Comparison of ENCODE assay signal across 33 cellular contexts in genomic region chr4:7344650-7345049, GRCh38.
"Had no signal": no experiment of that assay in that cellular context is flagged by ENCODE, and none has a peak within 500 bp of the region (broad histone marks: within the 10 kb centered on the region; RNA-seq: fewer than 3 reads in every experiment).

No MANE protein-coding gene starts in this region.

- H3K4me3 ChIP-seq: ascending aorta, body of pancreas, breast epithelium, Peyer's patch, SJCRH30, SK-N-MC had no signal

- H3K27ac Mint-ChIP-seq: activated CD4-positive, alpha-beta memory T cell treated with anti-CD3 and anti-CD28 coated beads, Interleukin-2, amount 10 ng/mL, durations not matched to agents 7 days and 5 days; activated CD8-positive, alpha-beta memory T cell treated with anti-CD3 and anti-CD28 coated beads, Interleukin-2, amount 10 ng/mL, durations not matched to agents 7 days and 5 days; activated naive CD4-positive, alpha-beta T cell treated with anti-CD3 and anti-CD28 coated beads, Interleukin-2, amount 10 ng/mL, durations not matched to agents 7 days and 5 days; activated naive CD8-positive, alpha-beta T cell had no signal

- H3K27me3 ChIP-seq: ascending aorta, body of pancreas, breast epithelium, Peyer's patch, SJCRH30 had no signal

- H3K4me1 ChIP-seq: ascending aorta, body of pancreas, breast epithelium, Peyer's patch, SJCRH30 had no signal

- H3K36me3 ChIP-seq: ascending aorta, breast epithelium, Peyer's patch, SJCRH30 had no signal

- H3K36me3 Mint-ChIP-seq: activated CD8-positive, alpha-beta memory T cell treated with anti-CD3 and anti-CD28 coated beads, Interleukin-2, amount 10 ng/mL, durations not matched to agents 7 days and 5 days; activated naive CD4-positive, alpha-beta T cell treated with anti-CD3 and anti-CD28 coated beads, Interleukin-2, amount 10 ng/mL, durations not matched to agents 7 days and 5 days; activated naive CD8-positive, alpha-beta T cell had no signal

- H3K27me3 Mint-ChIP-seq: activated CD4-positive, alpha-beta memory T cell treated with anti-CD3 and anti-CD28 coated beads, Interleukin-2, amount 10 ng/mL, durations not matched to agents 7 days and 5 days; activated CD8-positive, alpha-beta memory T cell treated with anti-CD3 and anti-CD28 coated beads, Interleukin-2, amount 10 ng/mL, durations not matched to agents 7 days and 5 days; activated naive CD8-positive, alpha-beta T cell had no signal

- H3K27ac ChIP-seq: ascending aorta, body of pancreas, breast epithelium, Peyer's patch, SJCRH30, SK-N-MC, WERI-Rb-1 had no signal

- DNase-seq: activated CD4-positive, alpha-beta memory T cell treated with anti-CD3 and anti-CD28 coated beads, Interleukin-2, amount 10 ng/mL, durations not matched to agents 7 days and 5 days; activated CD4-positive, alpha-beta T cell treated with anti-CD3 and anti-CD28 coated beads for 1 hour; activated CD4-positive, alpha-beta T cell treated with anti-CD3 and anti-CD28 coated beads for 48 hours; activated CD4-positive, CD25-positive, alpha-beta regulatory T cell; activated CD8-positive, alpha-beta memory T cell treated with anti-CD3 and anti-CD28 coated beads for 24 hours; activated CD8-positive, alpha-beta memory T cell treated with anti-CD3 and anti-CD28 coated beads, Interleukin-2, amount 10 ng/mL, durations not matched to agents 7 days and 5 days; activated CD8-positive, alpha-beta memory T cell treated with anti-CD3 and anti-CD28 coated beads, Interleukin-2, amount 50 U/mL, for 48 hours; activated effector memory CD4-positive, alpha-beta T cell treated with Interleukin-2 at 50 U/mL for 16 hours; activated naive CD4-positive, alpha-beta T cell treated with anti-CD3 and anti-CD28 coated beads, Interleukin-2, amount 10 ng/mL, durations not matched to agents 7 days and 5 days; activated T-cell treated with anti-CD3 and anti-CD28 coated beads, Interleukin-2, amount 50 U/mL, for 48 hours; amniotic stem cell; body of pancreas; NCI-H1092 treated with DMSO at 0.1 percent for 48 hours; NCI-H1417; NCI-H146; NCI-H187; NCI-H2029 treated with DMSO at 0.1 percent for 48 hours; NCI-H2107; NCI-H2171; NCI-H510A; NCI-H526; NCI-H748 treated with DMSO at 0.1 percent for 48 hours; NK-92 treated with Interleukin-12 subunit alpha and Interleukin-12 subunit beta, amount 100 ng/mL, for 24 hours; PC-3; Peyer's patch; SHP77; SJCRH30; T1000; WERI-Rb-1 had no signal

- H3K4me1 Mint-ChIP-seq: activated CD4-positive, alpha-beta memory T cell treated with anti-CD3 and anti-CD28 coated beads, Interleukin-2, amount 10 ng/mL, durations not matched to agents 7 days and 5 days; activated CD8-positive, alpha-beta memory T cell treated with anti-CD3 and anti-CD28 coated beads, Interleukin-2, amount 10 ng/mL, durations not matched to agents 7 days and 5 days; activated naive CD4-positive, alpha-beta T cell treated with anti-CD3 and anti-CD28 coated beads, Interleukin-2, amount 10 ng/mL, durations not matched to agents 7 days and 5 days had no signal

- ATAC-seq: activated CD8-positive, alpha-beta memory T cell treated with anti-CD3 and anti-CD28 coated beads, Interleukin-2, amount 10 ng/mL, durations not matched to agents 7 days and 5 days; body of pancreas; PC-3 had no signal

- H3K4me3 Mint-ChIP-seq: activated CD4-positive, alpha-beta memory T cell treated with anti-CD3 and anti-CD28 coated beads, Interleukin-2, amount 10 ng/mL, durations not matched to agents 7 days and 5 days; activated CD8-positive, alpha-beta memory T cell treated with anti-CD3 and anti-CD28 coated beads, Interleukin-2, amount 10 ng/mL, durations not matched to agents 7 days and 5 days; activated naive CD4-positive, alpha-beta T cell treated with anti-CD3 and anti-CD28 coated beads, Interleukin-2, amount 10 ng/mL, durations not matched to agents 7 days and 5 days; activated naive CD8-positive, alpha-beta T cell had no signal

- H3K9me3 ChIP-seq: body of pancreas, Peyer's patch, SJCRH30 had no signal
